Comparison of ENCODE assay signal across 9 cellular contexts in genomic region chr3:23811919-23812318, GRCh38. TPM values are rescaled to one million over a fixed set of nuclear protein-coding genes. Genes with fewer than 3 reads are reported as not detected.
A peak's percentile ranks its signal among the peaks of the same experiment; 100 is the strongest.
DNase-seq lines count a peak whose midpoint lies in the region; ATAC-seq and TF ChIP-seq lines count a peak whose summit lies in the region.
"Had no signal": no experiment of that assay in that cellular context is flagged by ENCODE, and none has a peak within 500 bp of the region (broad histone marks: within the 10 kb centered on the region; RNA-seq: fewer than 3 reads in every experiment).

No MANE protein-coding gene starts in this region.

- H3K27me3 Mint-ChIP-seq in Calu3 (ENCODE audit: unreplicated experiment) (no peaks in the 10 kb centered on the region), brain (peaks cover 19% of the 10 kb centered on the region)

- H3K4me3 ChIP-seq in SJCRH30: no peak overlapping the region

- no peak for DNase-seq in Calu3
- no peak for DNase-seq in globus pallidus (ENCODE audit: low spot score)
- no peak for DNase-seq in iPS-NIHi11 (ENCODE audit: low spot score)
- DNase-seq in SW480 (ENCODE audit: low spot score): no peak
- no peak for DNase-seq in SJCRH30
- DNase-seq: retina had no signal

- no TSS peak for BruUV-seq in Calu3 (replicated peaks; lab: Mats Ljungman, UMichigan)

- H3K9me3 ChIP-seq in SJCRH30 (replicated peaks): no peaks in the 10 kb centered on the region

- intact Hi-C loops in Calu3 (cut with micrococcal nuclease; ENCODE audit: unreplicated experiment): no loop called here

- peaks cover 43% of the 10 kb centered on the region for H3K4me1 Mint-ChIP-seq in Calu3 (ENCODE audit: low read depth, unreplicated experiment)
- peaks cover 64% of the 10 kb centered on the region for H3K4me1 Mint-ChIP-seq in brain

- peaks cover 41% of the 10 kb centered on the region for H3K36me3 ChIP-seq in SJCRH30

- ATAC-seq in GM19452 (IDR thresholded peaks at IDR 0.05; ENCODE audit: unreplicated experiment) (peak; percentile 57), HG03175 (IDR thresholded peaks at IDR 0.05; ENCODE audit: unreplicated experiment) (peak; percentile 59)

- no peaks in the 10 kb centered on the region for H3K9me3 Mint-ChIP-seq in Calu3 (ENCODE audit: low read depth, unreplicated experiment)
- H3K9me3 Mint-ChIP-seq in brain: no peaks in the 10 kb centered on the region

- H3K27ac Mint-ChIP-seq in Calu3 (ENCODE audit: unreplicated experiment) (peak overlapping the region; percentile 94), brain (peak overlapping the region in 3 of 5 experiments; percentile 45 to 92 (median 76))

- H3K27ac ChIP-seq in SJCRH30: no peak overlapping the region

- H3K4me3 Mint-ChIP-seq in Calu3 (ENCODE audit: low read depth, unreplicated experiment) (peak overlapping the region; percentile 77), brain (peak overlapping the region; percentile 89 to 95 (median 92))

- H3K36me3 Mint-ChIP-seq in Calu3 (ENCODE audit: insufficient read depth, unreplicated experiment) (peaks cover 37% of the 10 kb centered on the region), brain (peaks cover 53% of the 10 kb centered on the region)

- CTCF ChIA-PET in Calu3 (lab: Charles Lee): interaction anchor here (0.7 kb wide), 1 partner anchor 162 kb away, joined by 3 read pairs; no protein-coding TSS in a partner anchor

- H3K4me1 ChIP-seq in SJCRH30: peaks cover 11% of the 10 kb centered on the region; the same call in 1 of the 2 replicates

- no peak for TF ChIP-seq CTCF in Calu3 (IDR thresholded peaks at IDR 0.05; ENCODE audit: unreplicated experiment)
- no peak for TF ChIP-seq CTCF in brain (conservative IDR thresholded peaks at IDR 0.05)

- no peaks in the 10 kb centered on the region for H3K27me3 ChIP-seq in SJCRH30

RNA-seq across cellular contexts. Expression of gene UBE2E1, which starts 6.2 kb away (rescaled TPM):
- total RNA-seq in Calu3 (2022): 68.9 and 74.3 TPM in 2 replicates
- polyA plus RNA-seq in brain (ENCODE audit: insufficient read depth, low read depth, low replicate concordance): 53.5 TPM
- 169 and 182 TPM in 2 replicates for total RNA-seq in SJCRH30 (2014; rRNA removed; shearing (Covaris generic))
